Comparison of ENCODE assay signal across 25 cellular contexts in the genomic region with DNA sequence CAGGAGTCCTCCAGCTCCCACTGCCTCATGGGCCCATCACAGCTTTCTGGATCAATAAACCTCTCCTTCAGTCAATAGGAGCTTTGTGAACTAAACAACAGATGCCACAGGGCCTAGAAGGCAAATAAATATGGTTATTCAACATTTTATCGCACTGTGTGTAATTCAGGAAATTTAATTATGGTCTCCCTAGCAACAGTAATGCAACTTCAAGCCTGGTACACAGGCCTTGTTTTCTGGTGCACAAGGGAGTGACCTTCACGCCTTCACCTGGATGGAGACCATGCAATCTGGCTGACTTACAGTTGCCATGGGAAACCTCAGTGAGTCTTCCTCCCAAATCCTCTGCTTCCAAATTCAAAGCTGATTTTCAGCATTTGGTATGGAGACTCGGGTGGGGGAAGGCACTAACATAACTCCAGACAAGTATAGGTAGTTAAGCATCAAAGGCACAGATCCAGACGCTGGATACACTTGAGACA.
DNase-seq lines count a peak whose midpoint lies in the region; ATAC-seq, FAIRE-seq and TF ChIP-seq lines count a peak whose summit lies in the region.
"Had no signal": no experiment of that assay in that cellular context is flagged by ENCODE, and none has a peak within 500 bp of the region (broad histone marks: within the 10 kb centered on the region; RNA-seq: fewer than 3 reads in every experiment).

No MANE protein-coding gene starts in this region.

- H3K27me3 Mint-ChIP-seq in mesothelial cell of epicardium (ENCODE audit: low read depth), result no peaks in the 10 kb centered on the region
- peaks cover 14% of the 10 kb centered on the region for H3K27me3 Mint-ChIP-seq in activated T-cell treated with anti-CD3 and anti-CD28 coated beads, Interleukin-2, amount 50 U/mL, for 24 hours

- H3K4me1 Mint-ChIP-seq in mesothelial cell of epicardium, result peaks cover 61% of the 10 kb centered on the region
- peaks cover 3% of the 10 kb centered on the region for H3K4me1 Mint-ChIP-seq in activated T-cell treated with anti-CD3 and anti-CD28 coated beads, Interleukin-2, amount 50 U/mL, for 24 hours (ENCODE audit: low read depth)

- H3K4me3 ChIP-seq in left ventricle myocardium inferior (no peak overlapping the region), mucosa of descending colon (no peak overlapping the region), upper lobe of right lung (no peak overlapping the region)
- H3K4me3 ChIP-seq: testis had no signal

- no peaks in the 10 kb centered on the region for H3K36me3 ChIP-seq in left ventricle myocardium inferior
- H3K36me3 ChIP-seq in mucosa of descending colon (ENCODE audit: low read depth), result no peaks in the 10 kb centered on the region
- no peaks in the 10 kb centered on the region for H3K36me3 ChIP-seq in upper lobe of right lung

- H3K27ac ChIP-seq in left ventricle myocardium inferior (replicated peaks), result peak overlapping the region; percentile 79
- H3K27ac ChIP-seq in upper lobe of right lung, result peak overlapping the region; percentile 72
- H3K27ac ChIP-seq: HL-60, VCaP had no signal

- H3K36me3 Mint-ChIP-seq in mesothelial cell of epicardium, result no peaks in the 10 kb centered on the region
- no peaks in the 10 kb centered on the region for H3K36me3 Mint-ChIP-seq in activated T-cell treated with anti-CD3 and anti-CD28 coated beads, Interleukin-2, amount 50 U/mL, for 24 hours (ENCODE audit: low read depth)

- H3K27me3 ChIP-seq in left ventricle myocardium inferior (ENCODE audit: low read depth), result no peaks in the 10 kb centered on the region
- no peaks in the 10 kb centered on the region for H3K27me3 ChIP-seq in upper lobe of right lung
- H3K27me3 ChIP-seq: testis had no signal

- H3K4me3 Mint-ChIP-seq in mesothelial cell of epicardium, result no peak overlapping the region
- no peak overlapping the region for H3K4me3 Mint-ChIP-seq in activated T-cell treated with anti-CD3 and anti-CD28 coated beads, Interleukin-2, amount 50 U/mL, for 24 hours
- H3K4me3 Mint-ChIP-seq: activated CD8-positive, alpha-beta T cell treated with anti-CD3 and anti-CD28 coated beads, Interleukin-2, amount 10 ng/mL, durations not matched to agents 7 days and 5 days; activated naive CD4-positive, alpha-beta T cell treated with anti-CD3 and anti-CD28 coated beads for 36 hours; activated T-cell treated with anti-CD3 and anti-CD28 coated beads, Interleukin-2, amount 50 U/mL, for 4 hours; CD4-positive, alpha-beta T cell; neural crest cell; T-helper 1 cell treated with Interleukin-12 subunit alpha and Interleukin-12 subunit beta and Interleukin-4 antibody, amounts not matched to agents 30 μg/mL and 1 μg/mL, for 36 hours had no signal

- intact Hi-C loops in left ventricle myocardium inferior (cut with micrococcal nuclease) (no loop called here), Right ventricle myocardium inferior (cut with DNase I) (loop anchor here (5.0 kb wide), 1 partner anchor 163 kb away; no protein-coding TSS in a partner anchor), mucosa of descending colon (cut with DNase I, micrococcal nuclease) (no loop called here), upper lobe of right lung (cut with DNase I) (no loop called here)

- ATAC-seq in Right ventricle myocardium inferior (no peak), mucosa of descending colon (peak; percentile 83), upper lobe of right lung (no peak)
- ATAC-seq: activated CD8-positive, alpha-beta T cell treated with anti-CD3 and anti-CD28 coated beads, Interleukin-2, amount 10 ng/mL, durations not matched to agents 7 days and 5 days; activated T-cell treated with anti-CD3 and anti-CD28 coated beads, Interleukin-2, amount 50 U/mL, for 4 hours; HCT116 had no signal

- peaks cover 12% of the 10 kb centered on the region for H3K4me1 ChIP-seq in left ventricle myocardium inferior
- peaks cover 12% of the 10 kb centered on the region for H3K4me1 ChIP-seq in mucosa of descending colon (ENCODE audit: low read depth)
- H3K4me1 ChIP-seq in upper lobe of right lung, result no peaks in the 10 kb centered on the region

- DNase-seq in left ventricle myocardium inferior, result no peak
- no peak for DNase-seq in Right ventricle myocardium inferior (ENCODE audit: missing footprints)
- peak in 1 of 3 donors; percentile 9 for DNase-seq in mucosa of descending colon
- no peak for DNase-seq in upper lobe of right lung
- no peak for DNase-seq in mesothelial cell of epicardium (ENCODE audit: low spot score in 2 of 2, unreplicated experiment in 2 of 2)
- no peak for DNase-seq in activated T-cell treated with anti-CD3 and anti-CD28 coated beads, Interleukin-2, amount 50 U/mL, for 24 hours
- no peak for DNase-seq in DMS79 (lab: John Stamatoyannopoulos, UW)
- DNase-seq: activated CD8-positive, alpha-beta T cell treated with anti-CD3 and anti-CD28 coated beads, Interleukin-2, amount 10 ng/mL, durations not matched to agents 7 days and 5 days; activated naive CD4-positive, alpha-beta T cell treated with anti-CD3 and anti-CD28 coated beads for 36 hours; activated T-cell treated with anti-CD3 and anti-CD28 coated beads, Interleukin-2, amount 50 U/mL, for 4 hours; aorta; CD4-positive, alpha-beta T cell; DND-41; hippocampal formation; IMR-90; kidney; NCI-H2029 treated with DMSO at 0.1 percent for 48 hours; NCI-H526; testis had no signal

- H3K9me3 Mint-ChIP-seq in mesothelial cell of epicardium, result no peaks in the 10 kb centered on the region
- no peaks in the 10 kb centered on the region for H3K9me3 Mint-ChIP-seq in activated T-cell treated with anti-CD3 and anti-CD28 coated beads, Interleukin-2, amount 50 U/mL, for 24 hours
- H3K9me3 Mint-ChIP-seq: activated naive CD4-positive, alpha-beta T cell treated with anti-CD3 and anti-CD28 coated beads for 36 hours; activated T-cell treated with anti-CD3 and anti-CD28 coated beads, Interleukin-2, amount 50 U/mL, for 4 hours; CD4-positive, alpha-beta T cell; neural crest cell; T-helper 1 cell treated with Interleukin-12 subunit alpha and Interleukin-12 subunit beta and Interleukin-4 antibody, amounts not matched to agents 30 μg/mL and 1 μg/mL, for 36 hours had no signal

- H3K27ac Mint-ChIP-seq in mesothelial cell of epicardium, result no peak overlapping the region
- H3K27ac Mint-ChIP-seq in activated T-cell treated with anti-CD3 and anti-CD28 coated beads, Interleukin-2, amount 50 U/mL, for 24 hours, result no peak overlapping the region
- H3K27ac Mint-ChIP-seq: activated CD8-positive, alpha-beta T cell treated with anti-CD3 and anti-CD28 coated beads, Interleukin-2, amount 10 ng/mL, durations not matched to agents 7 days and 5 days; activated naive CD4-positive, alpha-beta T cell treated with anti-CD3 and anti-CD28 coated beads for 36 hours; CD4-positive, alpha-beta T cell; T-helper 1 cell treated with Interleukin-12 subunit alpha and Interleukin-12 subunit beta and Interleukin-4 antibody, amounts not matched to agents 30 μg/mL and 1 μg/mL, for 36 hours had no signal

- peak; percentile 13 for FAIRE-seq in TTC549 (lab: Jason Lieb, UNC)
- FAIRE-seq: kidney had no signal

- H3K9me3 ChIP-seq in left ventricle myocardium inferior (replicated peaks), result no peaks in the 10 kb centered on the region
- no peaks in the 10 kb centered on the region for H3K9me3 ChIP-seq in mucosa of descending colon
- H3K9me3 ChIP-seq in upper lobe of right lung, result no peaks in the 10 kb centered on the region
- H3K9me3 ChIP-seq: testis had no signal

- TF ChIP-seq CTCF in left ventricle myocardium inferior (IDR thresholded peaks at IDR 0.05; ENCODE audit: borderline replicate concordance), result no peak
- TF ChIP-seq CTCF in mucosa of descending colon (IDR thresholded peaks at IDR 0.05), result no peak
- TF ChIP-seq CTCF in upper lobe of right lung (IDR thresholded peaks at IDR 0.05), result no peak
- no peak for TF ChIP-seq CTCF in mesothelial cell of epicardium (IDR thresholded peaks at IDR 0.05; ENCODE audit: unreplicated experiment)
